ENCODE assay signal across 13 cellular contexts in the genomic region with DNA sequence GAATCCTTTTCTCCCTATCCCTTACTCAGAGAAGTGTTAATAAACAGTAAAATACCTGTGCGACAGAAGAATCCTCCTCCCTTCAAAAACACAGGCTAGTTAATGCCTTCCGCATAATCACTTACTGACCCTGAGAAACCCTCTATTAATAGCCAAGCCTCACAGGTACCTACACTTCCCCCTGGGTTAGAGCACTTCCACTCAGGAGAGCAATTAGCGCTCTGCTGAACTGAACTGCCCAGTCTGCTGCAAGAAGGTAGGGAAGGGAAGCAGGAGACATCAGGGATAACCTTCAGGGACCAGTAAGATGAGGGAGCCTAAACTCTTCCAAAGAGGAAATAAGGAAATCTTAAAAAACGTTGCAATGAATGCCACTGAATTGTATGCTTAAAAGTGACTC. TPM values are rescaled to one million over a fixed set of nuclear protein-coding genes. Genes with fewer than 3 reads are reported as not detected.
DNase-seq lines count a peak whose midpoint lies in the region; TF ChIP-seq lines count a peak whose summit lies in the region.
"Had no signal": no experiment of that assay in that cellular context is flagged by ENCODE, and none has a peak within 500 bp of the region (broad histone marks: within the 10 kb centered on the region; RNA-seq: fewer than 3 reads in every experiment).

No MANE protein-coding gene starts in this region.

- no peaks in the 10 kb centered on the region for H3K27me3 Mint-ChIP-seq in progenitor cell of endocrine pancreas
- H3K27me3 Mint-ChIP-seq in glutamatergic neuron (ENCODE audit: unreplicated experiment): peaks cover 3% of the 10 kb centered on the region

- H3K4me1 Mint-ChIP-seq in progenitor cell of endocrine pancreas (ENCODE audit: low read depth): peaks cover 17% of the 10 kb centered on the region
- H3K4me1 Mint-ChIP-seq in glutamatergic neuron (ENCODE audit: low read depth, unreplicated experiment): peaks cover 21% of the 10 kb centered on the region

- H3K27ac Mint-ChIP-seq in progenitor cell of endocrine pancreas: peak overlapping the region; percentile 7
- no peak overlapping the region for H3K27ac Mint-ChIP-seq in glutamatergic neuron (ENCODE audit: unreplicated experiment)
- H3K27ac Mint-ChIP-seq: CD14-positive monocyte; CD8-positive, alpha-beta T cell had no signal

- TF ChIP-seq CTCF in progenitor cell of endocrine pancreas (IDR thresholded peaks at IDR 0.05; ENCODE audit: unreplicated experiment) (no peak), glutamatergic neuron (IDR thresholded peaks at IDR 0.05; ENCODE audit: partially characterized antibody, unreplicated experiment) (no peak)

- H3K4me3 Mint-ChIP-seq in progenitor cell of endocrine pancreas (ENCODE audit: low read depth) (no peak overlapping the region), glutamatergic neuron (ENCODE audit: unreplicated experiment) (no peak overlapping the region)
- H3K4me3 Mint-ChIP-seq: CD14-positive monocyte; CD8-positive, alpha-beta T cell had no signal

- DNase-seq in NCI-H1417 (lab: John Stamatoyannopoulos, UW) (peak; percentile 8 to 48 (median 10)), NCI-H1417 treated with DMSO at 0.1 percent for 48 hours (lab: John Stamatoyannopoulos, UW) (no peak), NCI-H69 (lab: John Stamatoyannopoulos, UW) (peak; percentile 46), islet precursor cell (peak; percentile 64), progenitor cell of endocrine pancreas (ENCODE audit: low spot score, unreplicated experiment) (no peak), glutamatergic neuron (no peak), RKO (ENCODE audit: low spot score) (no peak)
- no peak for DNase-seq in NK-92 treated with Interleukin-12 subunit alpha and Interleukin-12 subunit beta, amount 100 ng/mL, for 24 hours (lab: John Stamatoyannopoulos, UW)
- DNase-seq: Caco-2; CD8-positive, alpha-beta T cell; DND-41; GDM1 had no signal

- H3K36me3 Mint-ChIP-seq in progenitor cell of endocrine pancreas (ENCODE audit: insufficient read depth) (peaks cover 10% of the 10 kb centered on the region), glutamatergic neuron (ENCODE audit: unreplicated experiment) (peaks cover 6% of the 10 kb centered on the region)
- H3K36me3 Mint-ChIP-seq: CD14-positive monocyte; CD8-positive, alpha-beta T cell had no signal

- H3K9me3 Mint-ChIP-seq in progenitor cell of endocrine pancreas (ENCODE audit: low read depth) (no peaks in the 10 kb centered on the region), glutamatergic neuron (ENCODE audit: unreplicated experiment) (peaks cover 2% of the 10 kb centered on the region)
- H3K9me3 Mint-ChIP-seq: CD14-positive monocyte; CD8-positive, alpha-beta T cell had no signal

RNA-seq across cellular contexts. Expression of a gene that starts 39.6 kb away (rescaled TPM):
- total RNA-seq in progenitor cell of endocrine pancreas: 43.1 and 45.8 TPM in 2 replicates
- 40.2 TPM for total RNA-seq in glutamatergic neuron (ENCODE audit: unreplicated experiment)

Comparison
In these comparisons a context has a peak if more than half of its experiments do, and no peak if none do; other contexts are left out.
1. DNase-seq: peak in NCI-H1417 (3 of 3), NCI-H69 (single experiment) and islet precursor cell (single experiment); none in NCI-H1417 treated with DMSO at 0.1 percent for 48 hours (single experiment), progenitor cell of endocrine pancreas (single experiment), glutamatergic neuron (single experiment), NK-92 treated with Interleukin-12 subunit alpha and Interleukin-12 subunit beta, amount 100 ng/mL, for 24 hours (single experiment) and RKO (single experiment).